Comparison of ENCODE assay signal across 9 cellular contexts in the genomic region with DNA sequence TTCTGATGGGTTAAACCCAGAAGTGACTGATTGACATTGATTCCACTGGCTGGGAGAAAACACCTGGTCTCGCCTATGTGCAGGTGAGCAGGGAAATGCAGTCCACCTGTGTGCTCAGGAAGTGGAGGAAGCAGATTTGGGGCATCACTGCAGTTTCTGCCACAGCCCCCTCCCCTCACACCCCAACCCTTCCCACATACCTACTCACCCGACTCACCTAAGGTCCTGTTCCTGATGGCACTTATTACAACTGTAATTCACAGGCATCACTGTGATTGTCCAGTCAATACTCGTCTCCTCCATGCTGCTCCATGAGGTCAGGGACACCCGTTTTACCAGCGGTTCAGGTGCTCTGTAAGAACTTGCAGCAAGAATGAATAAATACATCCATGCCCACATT.
"Had no signal": no experiment of that assay in that cellular context is flagged by ENCODE, and none has a peak within 500 bp of the region (broad histone marks: within the 10 kb centered on the region; RNA-seq: fewer than 3 reads in every experiment).

No MANE protein-coding gene starts in this region.

- H3K4me3 ChIP-seq: GM23248, GM23338, HAP-1 had no signal

- H3K9ac ChIP-seq: GM23248 had no signal

- H3K4me2 ChIP-seq: GM23338 had no signal

- H3K4me3 Mint-ChIP-seq: GM23338, H9, HFFc6 had no signal

- H3K4me1 Mint-ChIP-seq: GM23338, H9 had no signal

- H2AFZ ChIP-seq: GM23248, GM23338 had no signal

- H3K4me1 ChIP-seq: HAP-1 had no signal

- H3K27ac ChIP-seq: GM23248 had no signal

- ATAC-seq: GM23338, HCT116 had no signal

- H3K36me3 ChIP-seq: HAP-1 had no signal

- H3K27ac Mint-ChIP-seq: GM23338, HFFc6 had no signal

- DNase-seq: GM23248, GOT3, H7, H9, HCEC 1CT, HFFc6 had no signal
